ENCODE assay signal across 1 cellular context in genomic region chr17:66712453-66712852, GRCh38.
TF ChIP-seq lines count a peak whose summit lies in the region.

No MANE protein-coding gene starts in this region.

TF ChIP-seq in HCT116, 20 proteins besides CTCF, POLR2A, EP300 and RAD21 (continued from another document):
- no peak for TF ChIP-seq REST (IDR thresholded peaks at IDR 0.05; ENCODE audit: low read depth)
- no peak for TF ChIP-seq SRF (IDR thresholded peaks at IDR 0.05; ENCODE audit: low read depth)
- no peak for TF ChIP-seq ZBTB33 (IDR thresholded peaks at IDR 0.05; ENCODE audit: extremely low read depth, insufficient replicate concordance, low read length)
